ENCODE assay signal across 8 cellular contexts in the genomic region with DNA sequence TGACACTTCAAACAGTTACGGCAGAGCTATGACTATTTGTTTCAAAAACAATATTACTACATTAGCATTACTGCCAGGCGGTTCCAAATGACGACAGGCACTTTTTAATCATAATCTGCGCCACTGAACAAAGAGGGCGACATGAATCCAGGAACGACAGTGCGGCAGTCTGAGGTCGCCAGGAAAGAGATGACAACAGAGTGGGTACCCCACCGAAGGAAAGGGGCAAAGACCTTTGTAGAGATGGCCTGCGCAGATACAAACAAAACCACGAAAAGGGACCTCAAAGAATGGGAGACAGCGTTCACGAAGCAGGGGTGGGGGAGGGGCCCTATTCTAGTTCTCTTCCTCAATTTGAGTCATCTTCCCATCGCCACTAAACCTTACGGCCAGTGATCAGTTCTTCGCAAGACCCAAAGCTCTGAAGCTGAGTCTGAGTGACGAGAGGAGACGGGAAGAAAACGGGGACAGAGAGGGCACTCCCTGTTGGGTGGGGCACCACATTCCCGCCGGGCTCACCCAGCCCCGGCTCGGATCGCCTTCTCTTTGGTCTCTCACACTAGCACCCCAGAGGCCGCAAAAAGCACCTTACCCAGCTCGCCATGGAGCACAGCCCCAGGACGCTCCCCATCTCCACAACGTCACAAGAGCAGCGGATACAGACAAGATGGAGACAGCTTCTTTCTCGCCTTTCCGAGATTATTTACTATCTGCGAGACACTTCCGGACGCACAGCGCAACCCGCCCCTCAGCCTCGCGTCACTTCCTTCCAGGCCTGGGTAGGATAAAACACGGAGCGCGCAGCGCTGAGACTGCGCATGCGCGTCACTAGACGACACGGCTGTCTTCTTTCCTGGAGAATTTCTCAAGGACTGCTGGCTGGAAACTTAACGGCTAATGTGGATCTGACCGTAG. TPM values are rescaled to one million over a fixed set of nuclear protein-coding genes. Genes with fewer than 3 reads are reported as not detected.
DNase-seq lines count a peak whose midpoint lies in the region; ATAC-seq and TF ChIP-seq lines count a peak whose summit lies in the region.

Gene SERINC1, minus strand, starts transcription at position 701 of the 915 bp plus-strand sequence. Its CDS starts 70 bp downstream, at position 631.

- H3K36me3 ChIP-seq in left lung: no peaks in the 10 kb centered on the region

- no peaks in the 10 kb centered on the region for H3K9me3 ChIP-seq in left lung

- TF ChIP-seq CTCF in C4-2B (conservative IDR thresholded peaks at IDR 0.05) (no peak), left lung (IDR thresholded peaks at IDR 0.05) (no peak)

- no peaks in the 10 kb centered on the region for H3K27me3 ChIP-seq in left lung

- H3K4me3 ChIP-seq in left lung: peak within 1 kb of the TSS; percentile 87 to 95

- peak; percentile 98 for DNase-seq in NCI-H774 (lab: John Stamatoyannopoulos, UW)
- DNase-seq in activated CD4-positive, alpha-beta T cell treated with anti-CD3 and anti-CD28 coated beads, Interleukin-2, amount 50 U/mL, for 4 hours: peak; percentile 90 to 92
- peak; percentile 97 for DNase-seq in dermis blood vessel endothelial cell
- DNase-seq in left lung: peak; percentile 96 to 97
- peak; percentile 82 to 84 for DNase-seq in stimulated activated CD4-positive, alpha-beta T cell treated with anti-CD3 and anti-CD28 coated beads, Interleukin-2, amount 100 ng/mL, for 48 hours

- ATAC-seq in GM19395 (IDR thresholded peaks at IDR 0.05; ENCODE audit: unreplicated experiment): peak; percentile 99
- peak; percentile 97 for ATAC-seq in HG03565 (IDR thresholded peaks at IDR 0.05; ENCODE audit: unreplicated experiment)
- peak; percentile 99 for ATAC-seq in left lung

- H3K27ac ChIP-seq in C4-2B: peak within 1 kb of the TSS; percentile 70
- peak within 1 kb of the TSS; percentile 94 to 97 for H3K27ac ChIP-seq in left lung

- intact Hi-C loops in left lung (cut with DNase I): no loop called here

- H3K4me1 ChIP-seq in left lung: peaks cover 4 to 39% of the 10 kb centered on the region in 2 donors

RNA-seq across cellular contexts. Expression of gene SERINC1, which starts in this region (rescaled TPM):
- total RNA-seq in dermis blood vessel endothelial cell: 207 and 230 TPM in 2 replicates
- 100 to 1,000 TPM; 173 to 189 TPM for total RNA-seq in left lung

Comparison
In these comparisons a context has a peak if more than half of its experiments do, and no peak if none do; other contexts are left out.
1. Peak in every context shown above with its lines: DNase-seq, ATAC-seq, H3K4me3 ChIP-seq and H3K27ac ChIP-seq.